Comparison of ENCODE assay signal across 10 cellular contexts in the genomic region with DNA sequence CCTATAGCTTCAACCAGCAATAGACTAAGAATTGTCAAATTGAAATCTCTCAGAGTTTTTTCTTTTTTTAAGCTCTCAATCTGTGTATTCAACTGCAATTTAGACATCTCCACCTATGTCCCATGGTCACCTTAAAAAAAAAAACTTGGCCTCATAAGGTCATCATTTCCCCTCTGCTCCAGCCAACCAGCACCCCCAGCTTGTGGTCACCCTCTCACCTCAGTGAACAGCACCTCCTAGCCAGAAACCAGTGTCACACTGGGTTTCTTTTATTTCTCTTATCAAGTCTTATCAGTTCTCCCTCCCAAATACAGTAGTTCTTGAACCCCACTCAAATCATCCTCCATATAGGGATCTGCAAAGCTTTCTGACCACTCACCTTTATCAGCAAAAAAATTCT. TPM values are rescaled to one million over a fixed set of nuclear protein-coding genes. Genes with fewer than 3 reads are reported as not detected.
A peak's percentile ranks its signal among the peaks of the same experiment; 100 is the strongest.
DNase-seq lines count a peak whose midpoint lies in the region; ATAC-seq and TF ChIP-seq lines count a peak whose summit lies in the region.
"Had no signal": no experiment of that assay in that cellular context is flagged by ENCODE, and none has a peak within 500 bp of the region (broad histone marks: within the 10 kb centered on the region; RNA-seq: fewer than 3 reads in every experiment).

No MANE protein-coding gene starts in this region.

- TF ChIP-seq CTCF in activated CD8-positive, alpha-beta T cell treated with anti-CD3 and anti-CD28 coated beads for 36 hours (IDR thresholded peaks at IDR 0.05): no peak
- peak; percentile 20 for TF ChIP-seq CTCF in foreskin keratinocyte (conservative IDR thresholded peaks at IDR 0.05)

- H3K27me3 ChIP-seq in foreskin keratinocyte: no peaks in the 10 kb centered on the region

- H3K27ac Mint-ChIP-seq in activated CD8-positive, alpha-beta memory T cell treated with anti-CD3 and anti-CD28 coated beads, Interleukin-2, amount 10 ng/mL, durations not matched to agents 7 days and 5 days: peak overlapping the region; percentile 69
- H3K27ac Mint-ChIP-seq in activated CD8-positive, alpha-beta T cell treated with anti-CD3 and anti-CD28 coated beads for 36 hours: peak overlapping the region; percentile 55
- peak overlapping the region; percentile 83 for H3K27ac Mint-ChIP-seq in stimulated activated naive B cell treated with anti-CD40 and anti-IgM and Interleukin-4, amounts not matched to agents 10 μg/mL and 1 μg/mL and 100 μg/mL, for 72 hours

- POLR2A ChIA-PET in activated CD8-positive, alpha-beta T cell treated with anti-CD3 and anti-CD28 coated beads for 36 hours (lab: Charles Lee): no interaction called here

- intact Hi-C loops in activated CD8-positive, alpha-beta T cell treated with anti-CD3 and anti-CD28 coated beads for 36 hours (cut with micrococcal nuclease): no loop called here

- peak overlapping the region; percentile 97 for H3K27ac ChIP-seq in foreskin keratinocyte

- H3K9me3 Mint-ChIP-seq in activated CD8-positive, alpha-beta memory T cell treated with anti-CD3 and anti-CD28 coated beads, Interleukin-2, amount 10 ng/mL, durations not matched to agents 7 days and 5 days (ENCODE audit: low read depth): no peaks in the 10 kb centered on the region
- no peaks in the 10 kb centered on the region for H3K9me3 Mint-ChIP-seq in activated CD8-positive, alpha-beta T cell treated with anti-CD3 and anti-CD28 coated beads for 36 hours
- no peaks in the 10 kb centered on the region for H3K9me3 Mint-ChIP-seq in stimulated activated naive B cell treated with anti-CD40 and anti-IgM and Interleukin-4, amounts not matched to agents 10 μg/mL and 1 μg/mL and 100 μg/mL, for 72 hours

- peaks cover 61% of the 10 kb centered on the region for H3K4me1 Mint-ChIP-seq in activated CD8-positive, alpha-beta memory T cell treated with anti-CD3 and anti-CD28 coated beads, Interleukin-2, amount 10 ng/mL, durations not matched to agents 7 days and 5 days
- peaks cover 68% of the 10 kb centered on the region for H3K4me1 Mint-ChIP-seq in activated CD8-positive, alpha-beta T cell treated with anti-CD3 and anti-CD28 coated beads for 36 hours (ENCODE audit: low read depth)
- peaks cover 24 to 43% of the 10 kb centered on the region in 2 donors for H3K4me1 Mint-ChIP-seq in stimulated activated naive B cell treated with anti-CD40 and anti-IgM and Interleukin-4, amounts not matched to agents 10 μg/mL and 1 μg/mL and 100 μg/mL, for 72 hours

- CTCF ChIA-PET in activated CD8-positive, alpha-beta memory T cell treated with anti-CD3 and anti-CD28 coated beads, Interleukin-2, amount 10 ng/mL, durations not matched to agents 7 days and 5 days (lab: Charles Lee): interaction anchor here (0.7 to 1.3 kb wide), 2 partner anchors 9 to 27 kb away, joined by 3 to 4 read pairs; no protein-coding TSS in a partner anchor
- CTCF ChIA-PET in activated CD8-positive, alpha-beta T cell treated with anti-CD3 and anti-CD28 coated beads for 36 hours (lab: Charles Lee): interaction anchor here (1.1 kb wide), 1 partner anchor 24 kb away, joined by 3 read pairs; no protein-coding TSS in a partner anchor

- H3K27me3 Mint-ChIP-seq in activated CD8-positive, alpha-beta memory T cell treated with anti-CD3 and anti-CD28 coated beads, Interleukin-2, amount 10 ng/mL, durations not matched to agents 7 days and 5 days: no peaks in the 10 kb centered on the region
- no peaks in the 10 kb centered on the region for H3K27me3 Mint-ChIP-seq in activated CD8-positive, alpha-beta T cell treated with anti-CD3 and anti-CD28 coated beads for 36 hours
- no peaks in the 10 kb centered on the region for H3K27me3 Mint-ChIP-seq in stimulated activated naive B cell treated with anti-CD40 and anti-IgM and Interleukin-4, amounts not matched to agents 10 μg/mL and 1 μg/mL and 100 μg/mL, for 72 hours

- peak overlapping the region; percentile 19 for H3K4me3 Mint-ChIP-seq in activated CD8-positive, alpha-beta memory T cell treated with anti-CD3 and anti-CD28 coated beads, Interleukin-2, amount 10 ng/mL, durations not matched to agents 7 days and 5 days
- H3K4me3 Mint-ChIP-seq in activated CD8-positive, alpha-beta T cell treated with anti-CD3 and anti-CD28 coated beads for 36 hours: peak overlapping the region; percentile 26
- H3K4me3 Mint-ChIP-seq in stimulated activated naive B cell treated with anti-CD40 and anti-IgM and Interleukin-4, amounts not matched to agents 10 μg/mL and 1 μg/mL and 100 μg/mL, for 72 hours: no peak overlapping the region

- no peak for ATAC-seq in activated CD8-positive, alpha-beta memory T cell treated with anti-CD3 and anti-CD28 coated beads, Interleukin-2, amount 10 ng/mL, durations not matched to agents 7 days and 5 days
- no peak for ATAC-seq in activated CD8-positive, alpha-beta T cell treated with anti-CD3 and anti-CD28 coated beads for 36 hours
- no peak for ATAC-seq in foreskin keratinocyte
- ATAC-seq in stimulated activated naive B cell treated with anti-CD40 and anti-IgM and Interleukin-4, amounts not matched to agents 10 μg/mL and 1 μg/mL and 100 μg/mL, for 72 hours (replicated peaks): no peak
- ATAC-seq in HG02840 (IDR thresholded peaks at IDR 0.05; ENCODE audit: low FRiP score, unreplicated experiment): no peak

- H3K4me1 ChIP-seq in foreskin keratinocyte: peaks cover 33% of the 10 kb centered on the region

- DNase-seq in activated CD8-positive, alpha-beta memory T cell treated with anti-CD3 and anti-CD28 coated beads, Interleukin-2, amount 10 ng/mL, durations not matched to agents 7 days and 5 days: no peak
- DNase-seq in activated CD8-positive, alpha-beta memory T cell treated with anti-CD3 and anti-CD28 coated beads, Interleukin-2, amount 50 U/mL, for 48 hours: no peak
- DNase-seq in activated CD8-positive, alpha-beta T cell treated with anti-CD3 and anti-CD28 coated beads for 36 hours: no peak
- DNase-seq in foreskin keratinocyte (no peak), AG08396 (ENCODE audit: low spot score) (no peak), NCI-H1092 (lab: John Stamatoyannopoulos, UW) (no peak)
- DNase-seq in stimulated activated naive B cell treated with anti-CD40 and anti-IgM and Interleukin-4, amounts not matched to agents 10 μg/mL and 1 μg/mL and 100 μg/mL, for 72 hours: no peak
- DNase-seq: cortex of kidney, NCI-H187 had no signal

- peaks cover 10% of the 10 kb centered on the region for H3K36me3 Mint-ChIP-seq in activated CD8-positive, alpha-beta memory T cell treated with anti-CD3 and anti-CD28 coated beads, Interleukin-2, amount 10 ng/mL, durations not matched to agents 7 days and 5 days
- peaks cover 4% of the 10 kb centered on the region for H3K36me3 Mint-ChIP-seq in activated CD8-positive, alpha-beta T cell treated with anti-CD3 and anti-CD28 coated beads for 36 hours (ENCODE audit: low read depth)
- peaks cover 5 to 8% of the 10 kb centered on the region in 2 donors for H3K36me3 Mint-ChIP-seq in stimulated activated naive B cell treated with anti-CD40 and anti-IgM and Interleukin-4, amounts not matched to agents 10 μg/mL and 1 μg/mL and 100 μg/mL, for 72 hours

RNA-seq across cellular contexts. Expression of gene ITGB1, which starts 4.0 kb away (rescaled TPM):
- total RNA-seq in activated CD8-positive, alpha-beta memory T cell treated with anti-CD3 and anti-CD28 coated beads, Interleukin-2, amount 10 ng/mL, durations not matched to agents 7 days and 5 days: 10 to 100 TPM; 54.2 to 59.9 TPM
- 10 to 100 TPM; 45.1 to 45.4 TPM for total RNA-seq in activated CD8-positive, alpha-beta T cell treated with anti-CD3 and anti-CD28 coated beads for 36 hours
- total RNA-seq in foreskin keratinocyte: 897 and 1,100 TPM in 2 replicates
- polyA plus RNA-seq in foreskin keratinocyte: 321 and 351 TPM in 2 replicates

Comparison
In these comparisons a context has a peak if more than half of its experiments do, and no peak if none do; other contexts are left out.
1. H3K4me3 Mint-ChIP-seq: peak in activated CD8-positive, alpha-beta memory T cell treated with anti-CD3 and anti-CD28 coated beads, Interleukin-2, amount 10 ng/mL, durations not matched to agents 7 days and 5 days (single experiment) and activated CD8-positive, alpha-beta T cell treated with anti-CD3 and anti-CD28 coated beads for 36 hours (single experiment); none in stimulated activated naive B cell treated with anti-CD40 and anti-IgM and Interleukin-4, amounts not matched to agents 10 μg/mL and 1 μg/mL and 100 μg/mL, for 72 hours (0 of 2).
2. RNA of gene ITGB1, which starts 4.0 kb away (total RNA-seq): 897 to 1,100 TPM in foreskin keratinocyte; 54.2 to 59.9 TPM in activated CD8-positive, alpha-beta memory T cell treated with anti-CD3 and anti-CD28 coated beads, Interleukin-2, amount 10 ng/mL, durations not matched to agents 7 days and 5 days and 45.1 to 45.4 TPM in activated CD8-positive, alpha-beta T cell treated with anti-CD3 and anti-CD28 coated beads for 36 hours; every median in the first group is over 10 times any median in the second.
3. Peak in every context shown above with its lines, with median percentiles within 50 percentile points of each other: H3K27ac Mint-ChIP-seq.